Comparison of ENCODE assay signal across 8 cellular contexts in genomic region chr1:225655509-225656258, GRCh38. TPM values are rescaled to one million over a fixed set of nuclear protein-coding genes. Genes with fewer than 3 reads are reported as not detected.
A peak's percentile ranks its signal among the peaks of the same experiment; 100 is the strongest.
DNase-seq lines count a peak whose midpoint lies in the region; ATAC-seq and TF ChIP-seq lines count a peak whose summit lies in the region.

No MANE protein-coding gene starts in this region.

- no peaks in the 10 kb centered on the region for H3K36me3 Mint-ChIP-seq in T-helper 2 cell treated with Interferon-gamma antibody and Interleukin-4, amounts not matched to agents 5 μg/mL and 100 μg/mL, for 36 hours (ENCODE audit: low read depth)

- no peak overlapping the region for H3K4me2 ChIP-seq in OCI-LY1 (ENCODE audit: low read length)

- no peak overlapping the region for H2AFZ ChIP-seq in OCI-LY1 (ENCODE audit: low read length)

- H3K4me3 ChIP-seq in GM12865 (ENCODE audit: low read depth, low read length) (no peak overlapping the region), OCI-LY1 (ENCODE audit: low read depth, low read length, poor library complexity, severe bottlenecking) (no peak overlapping the region), epithelial cell of esophagus (ENCODE audit: low read length) (no peak overlapping the region)

- no peaks in the 10 kb centered on the region for H4K20me1 ChIP-seq in OCI-LY1 (ENCODE audit: insufficient read depth, low read length)

- peaks cover 10% of the 10 kb centered on the region; the same call in 1 of the 2 replicates for H3K27me3 ChIP-seq in OCI-LY1 (ENCODE audit: insufficient read depth, low read length)

- H3K9me3 Mint-ChIP-seq in T-helper 2 cell treated with Interferon-gamma antibody and Interleukin-4, amounts not matched to agents 5 μg/mL and 100 μg/mL, for 36 hours, result no peaks in the 10 kb centered on the region

- no peaks in the 10 kb centered on the region for H3K36me3 ChIP-seq in OCI-LY1 (ENCODE audit: insufficient read depth, low read length)

- TF ChIP-seq CTCF in GM12865 (IDR thresholded peaks at IDR 0.05; ENCODE audit: insufficient read depth, low read depth, low read length, missing control alignments), result no peak
- TF ChIP-seq CTCF in OCI-LY1 (IDR thresholded peaks at IDR 0.05; ENCODE audit: low read length), result peak; percentile 35; the same call in 1 of the 2 replicates
- no peak for TF ChIP-seq CTCF in epithelial cell of esophagus (IDR thresholded peaks at IDR 0.05; ENCODE audit: insufficient read depth, low read depth, low read length, missing control alignments)

- no peak overlapping the region for H3K4me3 Mint-ChIP-seq in T-helper 2 cell treated with Interferon-gamma antibody and Interleukin-4, amounts not matched to agents 5 μg/mL and 100 μg/mL, for 36 hours

- H3K4me1 ChIP-seq in OCI-LY1 (ENCODE audit: insufficient read depth, low read length, severe bottlenecking), result peaks cover 6% of the 10 kb centered on the region

- H3K27ac Mint-ChIP-seq in T-helper 2 cell treated with Interferon-gamma antibody and Interleukin-4, amounts not matched to agents 5 μg/mL and 100 μg/mL, for 36 hours, result no peak overlapping the region

- peaks cover 10% of the 10 kb centered on the region for H3K4me1 Mint-ChIP-seq in T-helper 2 cell treated with Interferon-gamma antibody and Interleukin-4, amounts not matched to agents 5 μg/mL and 100 μg/mL, for 36 hours (ENCODE audit: low read depth)

- H3K9me2 ChIP-seq in OCI-LY1 (ENCODE audit: low read depth, low read length), result no peaks in the 10 kb centered on the region

- H3K27me3 Mint-ChIP-seq in T-helper 2 cell treated with Interferon-gamma antibody and Interleukin-4, amounts not matched to agents 5 μg/mL and 100 μg/mL, for 36 hours (ENCODE audit: low read depth), result peaks cover 47% of the 10 kb centered on the region

- H3K9me3 ChIP-seq in OCI-LY1 (ENCODE audit: low read length), result no peaks in the 10 kb centered on the region

- H3K9ac ChIP-seq in OCI-LY1 (ENCODE audit: low read length), result no peak overlapping the region

- no peaks in the 10 kb centered on the region for H3F3A ChIP-seq in OCI-LY1 (ENCODE audit: insufficient read depth, low read length)

- no peaks in the 10 kb centered on the region for H3K79me2 ChIP-seq in OCI-LY1 (ENCODE audit: insufficient read depth, low read length)

- no peak overlapping the region for H3K27ac ChIP-seq in OCI-LY1 (ENCODE audit: low read depth, low read length, poor library complexity, severe bottlenecking)

- ATAC-seq in HG03432 (IDR thresholded peaks at IDR 0.05; ENCODE audit: unreplicated experiment), result no peak

- DNase-seq in GM12865 (ENCODE audit: low read depth) (peak; percentile 30), epithelial cell of esophagus (ENCODE audit: low read depth) (peak; percentile 97), non-pigmented ciliary epithelial cell (ENCODE audit: low read depth) (peak; percentile 97), NOMO-1 treated with dmso at 0.1 percent for 144 hours (lab: John Stamatoyannopoulos, UW; ENCODE audit: unreplicated experiment) (no peak), cerebellum (ENCODE audit: low spot score) (no peak)
- no peak for DNase-seq in T-helper 2 cell treated with Interferon-gamma antibody and Interleukin-4, amounts not matched to agents 5 μg/mL and 100 μg/mL, for 36 hours (ENCODE audit: low spot score)

RNA-seq across cellular contexts. Expression of gene ENAH, which starts 2.8 kb away (rescaled TPM):
- total RNA-seq in cerebellum, result 78.0 TPM

Comparison
In these comparisons a context has a peak if more than half of its experiments do, and no peak if none do; other contexts are left out.
1. DNase-seq: peak in GM12865 (single experiment), epithelial cell of esophagus (single experiment) and non-pigmented ciliary epithelial cell (single experiment); none in T-helper 2 cell treated with Interferon-gamma antibody and Interleukin-4, amounts not matched to agents 5 μg/mL and 100 μg/mL, for 36 hours (single experiment), NOMO-1 treated with dmso at 0.1 percent for 144 hours (single experiment) and cerebellum (single experiment).